ENCODE assay signal across 8 cellular contexts in genomic region chr11:35944503-35945136, GRCh38. TPM values are rescaled to one million over a fixed set of nuclear protein-coding genes. Genes with fewer than 3 reads are reported as not detected.
DNase-seq lines count a peak whose midpoint lies in the region; ATAC-seq and TF ChIP-seq lines count a peak whose summit lies in the region.

No MANE protein-coding gene starts in this region.

- no peak for ATAC-seq in HG03565 (IDR thresholded peaks at IDR 0.05; ENCODE audit: unreplicated experiment)

- peaks cover 7% of the 10 kb centered on the region for H3K36me3 Mint-ChIP-seq in glutamatergic neuron (ENCODE audit: unreplicated experiment)

- DNase-seq in glutamatergic neuron: peak; percentile 19
- no peak for DNase-seq in prostate gland (ENCODE audit: low spot score)
- no peak for DNase-seq in T-helper 9 cell
- no peak for DNase-seq in H4 (ENCODE audit: low spot score)
- no peak for DNase-seq in germinal center (ENCODE audit: low spot score)

- peaks cover 5% of the 10 kb centered on the region for H3K27me3 Mint-ChIP-seq in glutamatergic neuron (ENCODE audit: unreplicated experiment)

- no peak for TF ChIP-seq CTCF in GM12875 (IDR thresholded peaks at IDR 0.05; ENCODE audit: borderline replicate concordance, insufficient read depth, low read depth, low read length)
- TF ChIP-seq CTCF in VCaP (conservative IDR thresholded peaks at IDR 0.05): no peak
- TF ChIP-seq CTCF in glutamatergic neuron (IDR thresholded peaks at IDR 0.05; ENCODE audit: partially characterized antibody, unreplicated experiment): no peak
- TF ChIP-seq CTCF in prostate gland (IDR thresholded peaks at IDR 0.05): no peak

- peaks cover 8% of the 10 kb centered on the region for H3K4me1 ChIP-seq in prostate gland (replicated peaks)

- intact Hi-C loops in prostate gland (cut with DNase I): no loop called here

- peaks cover 14% of the 10 kb centered on the region for H3K9me3 Mint-ChIP-seq in glutamatergic neuron (ENCODE audit: unreplicated experiment)

- no peaks in the 10 kb centered on the region for H3K27me3 ChIP-seq in prostate gland (replicated peaks; ENCODE audit: insufficient read depth)

- peak overlapping the region; percentile 96 for H3K4me3 Mint-ChIP-seq in glutamatergic neuron (ENCODE audit: unreplicated experiment)

- no peak for TF ChIP-seq POLR2A in prostate gland (IDR thresholded peaks at IDR 0.05)

- no peaks in the 10 kb centered on the region for H3K36me3 ChIP-seq in prostate gland

- H3K27ac ChIP-seq in VCaP (peak overlapping the region; percentile 82), prostate gland (peak overlapping the region; percentile 83 to 86)

- H3K4me3 ChIP-seq in GM12875 (ENCODE audit: low read depth, low read length): peak overlapping the region; percentile 44
- H3K4me3 ChIP-seq in prostate gland: peak overlapping the region; percentile 59 to 64

- H3K9me3 ChIP-seq in prostate gland: no peaks in the 10 kb centered on the region

- H3K27ac Mint-ChIP-seq in glutamatergic neuron (ENCODE audit: unreplicated experiment): peak overlapping the region; percentile 93

- WGBS in prostate gland: 12% methylated on average over 31 of the region's 32 CpGs

- H3K4me1 Mint-ChIP-seq in glutamatergic neuron (ENCODE audit: low read depth, unreplicated experiment): peaks cover 40% of the 10 kb centered on the region

RNA-seq across cellular contexts. Expression of gene LDLRAD3, which starts 0.8 kb away (rescaled TPM):
- total RNA-seq in glutamatergic neuron (ENCODE audit: unreplicated experiment) (59.9 TPM), prostate gland (10 to 100 TPM; 30.8 to 42.5 TPM)
- total RNA-seq in H4 (2014; rRNA removed; shearing (Covaris generic)): 5.3 and 8.1 TPM in 2 replicates
